In genomic region chr11:6817668-6818067, GRCh38 we compare ENCODE assay signal across 1 cellular context.
TF ChIP-seq lines count a peak whose summit lies in the region.

No MANE protein-coding gene starts in this region.

TF ChIP-seq in IMR-90, 13 proteins besides CTCF, POLR2A, EP300 and RAD21:
- TF ChIP-seq MAZ (IDR thresholded peaks at IDR 0.05; ENCODE audit: borderline replicate concordance, low read depth, low read length) (no peak), USF2 (IDR thresholded peaks at IDR 0.05; ENCODE audit: low read depth, low read length) (no peak)
